Comparison of ENCODE assay signal across 8 cellular contexts in the genomic region with DNA sequence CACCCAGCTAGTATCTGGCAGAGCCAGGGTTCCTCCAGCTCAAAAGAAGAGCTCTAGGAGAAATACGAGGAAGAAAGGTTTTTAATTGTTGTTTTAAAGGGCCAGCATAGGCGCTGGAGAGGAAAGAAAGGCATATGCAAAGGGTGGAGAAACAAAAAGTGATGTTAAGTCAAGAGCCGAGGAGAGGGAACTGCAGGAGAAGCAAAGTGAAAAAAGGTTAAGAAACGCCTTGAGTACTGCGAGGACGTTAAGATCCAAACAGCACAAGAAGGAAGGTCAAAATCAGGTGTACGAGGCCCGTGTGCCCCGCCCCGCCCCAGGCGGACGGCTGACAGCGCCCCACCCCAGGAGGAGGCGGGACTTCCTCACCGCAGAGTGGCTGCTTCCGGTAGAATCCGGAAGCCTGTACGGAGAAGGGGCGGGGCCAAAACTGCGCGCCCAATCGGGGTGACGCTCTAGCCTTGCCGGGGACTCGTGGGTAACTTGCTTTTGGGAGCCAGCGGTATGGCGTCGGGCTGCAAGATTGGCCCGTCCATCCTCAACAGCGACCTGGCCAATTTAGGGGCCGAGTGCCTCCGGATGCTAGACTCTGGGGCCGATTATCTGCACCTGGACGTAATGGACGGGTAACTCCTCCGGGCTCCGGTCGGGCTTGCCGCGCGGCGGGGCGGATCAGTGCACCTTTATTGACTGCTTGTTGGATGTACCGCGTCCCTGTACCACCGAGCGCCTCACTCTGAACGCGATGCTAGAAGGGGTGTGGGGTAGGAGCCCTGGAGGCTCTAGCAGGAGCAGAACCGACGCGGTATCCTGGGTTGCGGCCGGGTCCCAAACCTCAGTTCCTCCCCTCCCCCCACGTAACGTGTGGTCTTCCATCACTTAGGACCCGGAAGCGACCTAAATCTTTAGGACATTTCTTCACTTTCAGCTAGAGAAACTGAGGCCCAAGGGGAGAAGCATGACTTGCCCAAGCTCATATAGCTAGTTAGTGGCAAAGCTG. TPM values are rescaled to one million over a fixed set of nuclear protein-coding genes. Genes with fewer than 3 reads are reported as not detected.
A peak's percentile ranks its signal among the peaks of the same experiment; 100 is the strongest.
DNase-seq lines count a peak whose midpoint lies in the region; ATAC-seq and TF ChIP-seq lines count a peak whose summit lies in the region.

A gene (plus strand): TSS at position 481 of the 1,000 bp plus-strand sequence. CDS start 24 bp downstream, at position 505.

- H3K36me3 ChIP-seq in Karpas-422 (ENCODE audit: insufficient read depth, low read length): peaks cover 30% of the 10 kb centered on the region
- H3K36me3 ChIP-seq in esophagus squamous epithelium: no peaks in the 10 kb centered on the region

- H3K27me3 ChIP-seq in Karpas-422 (ENCODE audit: low read length) (no peaks in the 10 kb centered on the region), esophagus squamous epithelium (no peaks in the 10 kb centered on the region)

- peak within 1 kb of the TSS; percentile 87 for H3K4me3 ChIP-seq in Karpas-422 (ENCODE audit: low read length)
- H3K4me3 ChIP-seq in esophagus squamous epithelium: peak within 1 kb of the TSS; percentile 69 to 91 (median 76)

- peak in 2 of 4 donors; percentile 51 to 63 for TF ChIP-seq POLR2A in esophagus squamous epithelium (IDR thresholded peaks at IDR 0.05)

- peak within 1 kb of the TSS; percentile 69 for H3K27ac ChIP-seq in Karpas-422 (ENCODE audit: low read length)
- H3K27ac ChIP-seq in esophagus squamous epithelium: peak within 1 kb of the TSS; percentile 73 to 90 (median 84)

- peak within 1 kb of the TSS; percentile 94 for H2AFZ ChIP-seq in Karpas-422 (ENCODE audit: low read length)

- H3K9me2 ChIP-seq in Karpas-422 (replicated peaks; ENCODE audit: insufficient read depth, low read length): no peaks in the 10 kb centered on the region

- no peak for TF ChIP-seq CTCF in esophagus squamous epithelium (IDR thresholded peaks at IDR 0.05)

- H3K79me2 ChIP-seq in Karpas-422 (ENCODE audit: low read length): peaks cover 54% of the 10 kb centered on the region

- no peaks in the 10 kb centered on the region for H3K9me3 ChIP-seq in Karpas-422 (ENCODE audit: low read length)
- H3K9me3 ChIP-seq in esophagus squamous epithelium: no peaks in the 10 kb centered on the region

- H3K4me2 ChIP-seq in Karpas-422 (ENCODE audit: low read depth, low read length, poor library complexity, severe bottlenecking): peak within 1 kb of the TSS; percentile 99

- peak within 1 kb of the TSS; percentile 94 for H3K9ac ChIP-seq in Karpas-422 (ENCODE audit: low read length)

- intact Hi-C loops in esophagus squamous epithelium (cut with DNase I): no loop called here

- WGBS in esophagus squamous epithelium, 2 donors: 0% methylated on average over 23 to 44 of the region's 58 CpGs

- H4K20me1 ChIP-seq in Karpas-422 (ENCODE audit: insufficient read depth, low read depth, low read length): peaks cover 18% of the 10 kb centered on the region

- DNase-seq in DMS79 treated with DMSO at 0.1 percent for 48 hours (lab: John Stamatoyannopoulos, UW): peak; percentile 94
- DNase-seq in Karpas-422: peak; percentile 99
- peak; percentile 95 for DNase-seq in RKO (ENCODE audit: low spot score)
- DNase-seq in activated T-helper 1 cell treated with Interleukin-2 at 50 U/mL for 16 hours (ENCODE audit: low read depth): peak; percentile 95
- peak; percentile 78 for DNase-seq in esophagus squamous epithelium (lab: John Stamatoyannopoulos, UW)
- DNase-seq in myocyte (ENCODE audit: low read depth): peak; percentile 97
- DNase-seq in stimulated activated CD8-positive, alpha-beta memory T cell treated with anti-CD3 and anti-CD28 coated beads, Interleukin-7, amount 100 ng/mL, for 48 hours (ENCODE audit: extremely low read depth in 1 of 2, low read depth in 1 of 2): peak; percentile 91 to 95

- H3K4me1 ChIP-seq in Karpas-422 (ENCODE audit: low read length) (peaks cover 32% of the 10 kb centered on the region), esophagus squamous epithelium (peaks cover 25 to 49% (median 29%) of the 10 kb centered on the region in 3 donors)

- ATAC-seq in GM21825 (IDR thresholded peaks at IDR 0.05; ENCODE audit: unreplicated experiment): peak; percentile 100

RNA-seq across cellular contexts. Expression of the gene that starts here (rescaled TPM):
- total RNA-seq in Karpas-422 (2014; rRNA removed; shearing (Covaris generic); ENCODE audit: low replicate concordance): 67.5 and 77.4 TPM in 2 replicates
- total RNA-seq in esophagus squamous epithelium (100 to 1,000 TPM in 1 of 4 donors, 10 to 100 TPM in 3; 31.0 to 105 (median 55.5) TPM), myocyte (37.8 and 63.0 TPM in 2 replicates)
- polyA plus RNA-seq in myocyte (2012): 22.5 TPM

Comparison
In these comparisons a context has a peak if more than half of its experiments do, and no peak if none do; other contexts are left out.
1. Peak in every context shown above with its lines: DNase-seq, ATAC-seq, H3K4me3 ChIP-seq and H3K27ac ChIP-seq.